Comparison of ENCODE assay signal across 8 cellular contexts in the genomic region with DNA sequence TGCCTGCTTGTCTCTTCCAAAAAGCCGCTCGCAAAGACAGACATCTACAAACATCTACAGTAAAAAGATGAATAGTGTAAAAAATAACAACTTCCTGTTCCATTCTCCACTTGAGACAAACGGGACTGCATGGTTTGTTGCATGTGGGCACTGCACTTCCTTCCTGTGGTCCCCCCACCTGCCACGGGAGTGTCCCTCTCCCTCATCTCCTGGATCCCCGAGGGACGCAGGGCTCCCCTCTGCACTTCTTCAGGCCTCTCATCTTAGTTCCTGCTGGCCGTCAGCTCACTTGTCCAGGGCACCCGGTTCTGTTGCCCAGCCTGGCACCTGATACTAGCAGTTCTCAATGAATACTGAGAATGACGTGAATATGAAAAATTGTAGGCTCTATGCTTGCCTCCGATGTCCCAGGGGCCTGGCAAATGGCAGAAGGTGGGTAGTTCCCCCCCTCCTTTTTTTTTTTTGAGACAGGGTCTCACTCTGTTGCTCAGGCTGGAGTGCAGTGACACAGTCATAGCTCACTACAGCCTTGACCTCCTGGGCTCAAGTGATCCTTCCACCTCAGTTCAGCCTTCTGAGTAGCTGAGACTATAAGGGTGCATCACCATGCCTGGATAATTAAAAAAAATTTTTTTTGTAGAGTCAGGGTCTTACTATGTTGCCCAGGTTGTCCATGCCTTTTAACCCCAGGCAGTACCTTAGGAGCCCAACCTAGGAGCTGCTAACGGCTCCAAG. TPM values are rescaled to one million over a fixed set of nuclear protein-coding genes. Genes with fewer than 3 reads are reported as not detected.
A peak's percentile ranks its signal among the peaks of the same experiment; 100 is the strongest.
DNase-seq lines count a peak whose midpoint lies in the region; ATAC-seq and TF ChIP-seq lines count a peak whose summit lies in the region.

No MANE protein-coding gene starts in this region.

- peak; percentile 23 for DNase-seq in activated CD4-positive, alpha-beta T cell treated with anti-CD3 and anti-CD28 coated beads for 48 hours
- no peak for DNase-seq in activated CD4-positive, alpha-beta T cell treated with anti-CD3 and anti-CD28 coated beads for 1 hour
- peak; percentile 34 for DNase-seq in T-helper 9 cell
- no peak for DNase-seq in epithelial cell of prostate (ENCODE audit: low read depth, low spot score)
- no peak for DNase-seq in suprapubic skin (ENCODE audit: low spot score in 2 of 2)
- DNase-seq in DMS153 treated with DMSO at 0.1 percent for 48 hours (lab: John Stamatoyannopoulos, UW; ENCODE audit: unreplicated experiment) = no peak
- DNase-seq in iPS-NIHi11 (ENCODE audit: low spot score) = no peak
- DNase-seq in sciatic nerve (ENCODE audit: low spot score) = no peak

- H3K4me1 ChIP-seq in suprapubic skin = peaks cover 39% of the 10 kb centered on the region

- no peak overlapping the region for H3K4me3 ChIP-seq in suprapubic skin

- no peak for TF ChIP-seq EP300 in suprapubic skin (IDR thresholded peaks at IDR 0.05)

- TF ChIP-seq POLR2A in suprapubic skin (IDR thresholded peaks at IDR 0.05) = no peak

- no peak for ATAC-seq in sciatic nerve

- no peaks in the 10 kb centered on the region for H3K27me3 ChIP-seq in suprapubic skin

- WGBS in suprapubic skin = 43% methylated on average over 11 of the region's 11 CpGs

- no peaks in the 10 kb centered on the region for H3K9me3 ChIP-seq in suprapubic skin

- no peak for TF ChIP-seq CTCF in suprapubic skin (IDR thresholded peaks at IDR 0.05)

- intact Hi-C loops in sciatic nerve (cut with DNase I) = no loop called here

- peak overlapping the region; percentile 78 for H3K27ac ChIP-seq in epithelial cell of prostate
- H3K27ac ChIP-seq in suprapubic skin = peak overlapping the region; percentile 61

- no peaks in the 10 kb centered on the region for H3K36me3 ChIP-seq in suprapubic skin

RNA-seq across cellular contexts. Expression of a gene that starts 3.5 kb away (rescaled TPM):
- total RNA-seq in suprapubic skin (100 to 1,000 TPM; 195 to 421 (median 214) TPM), sciatic nerve (303 TPM)

Comparison
In these comparisons a context has a peak if more than half of its experiments do, and no peak if none do; other contexts are left out.
1. DNase-seq: peak in activated CD4-positive, alpha-beta T cell treated with anti-CD3 and anti-CD28 coated beads for 48 hours (single experiment) and T-helper 9 cell (single experiment); none in activated CD4-positive, alpha-beta T cell treated with anti-CD3 and anti-CD28 coated beads for 1 hour (single experiment), epithelial cell of prostate (single experiment), suprapubic skin (0 of 2), DMS153 treated with DMSO at 0.1 percent for 48 hours (single experiment), iPS-NIHi11 (single experiment) and sciatic nerve (single experiment).